In the genomic region with DNA sequence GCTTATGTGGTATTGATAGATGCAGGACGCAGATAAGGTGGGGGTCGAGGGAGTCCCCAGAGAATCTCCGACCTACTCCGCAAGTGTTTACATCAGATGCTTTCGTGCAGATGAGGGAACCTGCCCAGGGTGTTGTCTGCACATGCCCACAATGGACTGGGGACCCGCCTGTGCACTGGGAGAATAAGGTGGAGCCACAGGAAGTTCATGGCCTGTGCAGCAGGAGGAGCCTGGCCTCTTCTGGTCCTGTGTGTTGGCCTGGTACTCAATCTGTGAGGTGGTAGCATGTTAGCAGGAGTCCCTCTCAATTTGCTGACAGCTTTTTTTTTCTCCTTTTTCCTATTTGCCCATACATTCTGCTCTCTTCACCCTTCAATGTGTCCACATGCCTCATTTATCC, we compare ENCODE assay signal across 14 cellular contexts. TPM values are rescaled to one million over a fixed set of nuclear protein-coding genes. Genes with fewer than 3 reads are reported as not detected.
A peak's percentile ranks its signal among the peaks of the same experiment; 100 is the strongest.
DNase-seq lines count a peak whose midpoint lies in the region; ATAC-seq, FAIRE-seq and TF ChIP-seq lines count a peak whose summit lies in the region.
"Had no signal": no experiment of that assay in that cellular context is flagged by ENCODE, and none has a peak within 500 bp of the region (broad histone marks: within the 10 kb centered on the region; RNA-seq: fewer than 3 reads in every experiment).

No MANE protein-coding gene starts in this region.

- H3K4me2 ChIP-seq in K562 (ENCODE audit: insufficient read depth, low read length) (no peak overlapping the region), keratinocyte (ENCODE audit: control insufficient read depth, extremely low read depth, insufficient read depth, low read depth, low read length) (peak overlapping the region; percentile 1)

- H3K36me3 Mint-ChIP-seq in activated CD4-positive, alpha-beta memory T cell treated with anti-CD3 and anti-CD28 coated beads, Interleukin-2, amount 10 ng/mL, durations not matched to agents 7 days and 5 days (ENCODE audit: low read depth): no peaks in the 10 kb centered on the region

- H2AFZ ChIP-seq in K562 (ENCODE audit: low read depth, low read length) (no peak overlapping the region), keratinocyte (ENCODE audit: control insufficient read depth, low read length) (peak overlapping the region; percentile 36)

- no peak for TF ChIP-seq EP300 in K562 (IDR thresholded peaks at IDR 0.05; ENCODE audit: low read length)

- H3K27me3 Mint-ChIP-seq in activated CD4-positive, alpha-beta memory T cell treated with anti-CD3 and anti-CD28 coated beads, Interleukin-2, amount 10 ng/mL, durations not matched to agents 7 days and 5 days: no peaks in the 10 kb centered on the region

- FAIRE-seq in K562 (lab: Jason Lieb, UNC): peak; percentile 15
- FAIRE-seq in keratinocyte (lab: Jason Lieb, UNC): peak; percentile 52
- FAIRE-seq: A204.1, GM12891 had no signal

- H3K9ac ChIP-seq in K562 (ENCODE audit: insufficient read depth in 1 of 2, low read depth in 2 of 2, low read length in 2 of 2) (no peak overlapping the region), keratinocyte (ENCODE audit: control insufficient read depth, extremely low read depth, insufficient read depth, low read length) (no peak overlapping the region)

- in situ Hi-C loops in K562 (cut with MboI): no loop called here
- in situ Hi-C loops in GM13976 (cut with MboI; ENCODE audit: low sequenced_read_pairs, unreplicated experiment): no loop called here

- POLR2A ChIA-PET in K562 (lab: Yijun Ruan, JAX): no interaction called here
- POLR2A ChIA-PET in activated CD4-positive, alpha-beta memory T cell treated with anti-CD3 and anti-CD28 coated beads, Interleukin-2, amount 10 ng/mL, durations not matched to agents 7 days and 5 days (lab: Charles Lee): no interaction called here

- intact Hi-C loops in K562 (cut with micrococcal nuclease): no loop called here

- no peaks in the 10 kb centered on the region for H3K79me2 ChIP-seq in K562 (ENCODE audit: control insufficient read depth, insufficient read depth, low read length)
- no peaks in the 10 kb centered on the region for H3K79me2 ChIP-seq in keratinocyte (ENCODE audit: control insufficient read depth, insufficient read depth, low read length)

- TF ChIP-seq RAD21 in K562 (CRISPR knock-in tag; conservative IDR thresholded peaks at IDR 0.05 in 1 of 2, IDR thresholded peaks at IDR 0.05 in 1 of 2): no peak

- H3K27me3 ChIP-seq in K562 (ENCODE audit: control insufficient read depth in 2 of 2, insufficient read depth in 2 of 2, low read length in 2 of 2) (no peaks in the 10 kb centered on the region), keratinocyte (ENCODE audit: control insufficient read depth, extremely low read depth, insufficient read depth, low read length) (no peaks in the 10 kb centered on the region)
- H3K27me3 ChIP-seq: BE2C had no signal

- no peaks in the 10 kb centered on the region for H3K4me1 Mint-ChIP-seq in activated CD4-positive, alpha-beta memory T cell treated with anti-CD3 and anti-CD28 coated beads, Interleukin-2, amount 10 ng/mL, durations not matched to agents 7 days and 5 days
- H3K4me1 Mint-ChIP-seq: CD4-positive, alpha-beta memory T cell had no signal

- dilution Hi-C loops in keratinocyte (cut with MboI; ENCODE audit: extremely low pct_ligation_motif_present, low sequenced_read_pairs): no loop called here

- TF ChIP-seq POLR2A in K562 (conservative IDR thresholded peaks at IDR 0.05): no peak

- H3K4me1 ChIP-seq in K562 (replicated peaks in 1 of 2; ENCODE audit: control insufficient read depth in 2 of 2, insufficient read depth in 2 of 2, low read length in 2 of 2) (no peaks in the 10 kb centered on the region), keratinocyte (ENCODE audit: control insufficient read depth, extremely low read depth, insufficient read depth, low read length) (peaks cover 4% of the 10 kb centered on the region)
- H3K4me1 ChIP-seq: BE2C had no signal

- H3K27ac ChIP-seq in K562 (ENCODE audit: extremely low read depth, low read depth, low read length): no peak overlapping the region
- H3K27ac ChIP-seq in keratinocyte (ENCODE audit: control insufficient read depth, insufficient read depth, low read length): no peak overlapping the region
- H3K27ac ChIP-seq: C4-2B had no signal

- TF ChIP-seq CTCF in K562 (IDR thresholded peaks at IDR 0.05 in 2 of 3, conservative IDR thresholded peaks at IDR 0.05 in 1 of 3; ENCODE audit: insufficient read depth in 2 of 3, low read depth in 1 of 3, low read length in 3 of 3): no peak
- peak in 1 of 3 experiments; percentile 24 for TF ChIP-seq CTCF in keratinocyte (optimal IDR thresholded peaks at IDR 0.05 in 1 of 3, IDR thresholded peaks at IDR 0.05 in 1 of 3, conservative IDR thresholded peaks at IDR 0.05 in 1 of 3; ENCODE audit: extremely low read depth in 1 of 3, insufficient read depth in 2 of 3, low read length in 3 of 3)
- no peak for TF ChIP-seq CTCF in GM13976 (IDR thresholded peaks at IDR 0.05; ENCODE audit: borderline replicate concordance, control extremely low read depth, extremely low read depth, insufficient read depth, missing control alignments)

- H3K9me1 ChIP-seq in K562 (ENCODE audit: control insufficient read depth, insufficient read depth, low read length): no peaks in the 10 kb centered on the region
- no peaks in the 10 kb centered on the region for H3K9me1 ChIP-seq in keratinocyte (ENCODE audit: control insufficient read depth, extremely low read depth, insufficient read depth, low read length)

- no TSS peak for BruUV-seq in K562 (replicated peaks; lab: Mats Ljungman, UMichigan)

- 72% methylated on average over 6 of the region's 6 CpGs for WGBS in K562 (ENCODE audit: insufficient coverage, low coverage, missing lambda C conversion rate)

- H3K4me3 Mint-ChIP-seq in activated CD4-positive, alpha-beta memory T cell treated with anti-CD3 and anti-CD28 coated beads, Interleukin-2, amount 10 ng/mL, durations not matched to agents 7 days and 5 days: no peak overlapping the region
- H3K4me3 Mint-ChIP-seq: CD4-positive, alpha-beta memory T cell had no signal

- no peaks in the 10 kb centered on the region for H3K9me3 Mint-ChIP-seq in activated CD4-positive, alpha-beta memory T cell treated with anti-CD3 and anti-CD28 coated beads, Interleukin-2, amount 10 ng/mL, durations not matched to agents 7 days and 5 days

- H3K4me3 ChIP-seq in K562: no peak overlapping the region
- H3K4me3 ChIP-seq in keratinocyte (ENCODE audit: control insufficient read depth in 2 of 3, extremely low read depth in 1 of 3, insufficient read depth in 2 of 3, low read depth in 1 of 3, low read length in 3 of 3): no peak overlapping the region

- DNase-seq in HT-29 (ENCODE audit: low spot score) (peak; percentile 1), K562 (ENCODE audit: extremely low read depth in 1 of 4, low spot score in 3 of 4) (no peak), keratinocyte (ENCODE audit: low read depth, low spot score) (no peak), KG1 (lab: John Stamatoyannopoulos, UW) (no peak), GM19238 (ENCODE audit: insufficient read length, low spot score) (no peak), GM13976 (ENCODE audit: low spot score) (no peak)
- no peak for DNase-seq in activated CD4-positive, alpha-beta memory T cell treated with anti-CD3 and anti-CD28 coated beads, Interleukin-2, amount 10 ng/mL, durations not matched to agents 7 days and 5 days
- DNase-seq: BE2C; CD4-positive, alpha-beta memory T cell; DMS79; HCEC 1CT had no signal

- H3K36me3 ChIP-seq in K562 (ENCODE audit: control insufficient read depth, insufficient read depth, low read length) (no peaks in the 10 kb centered on the region), keratinocyte (ENCODE audit: control insufficient read depth in 2 of 2, extremely low read depth in 1 of 2, insufficient read depth in 2 of 2, low read length in 2 of 2) (no peaks in the 10 kb centered on the region)
- H3K36me3 ChIP-seq: BE2C had no signal

- ATAC-seq in K562: peak; percentile 51; the same call in 2 of the 3 replicates

- H4K20me1 ChIP-seq in K562 (replicated peaks; ENCODE audit: control insufficient read depth, insufficient read depth, low read length) (no peaks in the 10 kb centered on the region), keratinocyte (ENCODE audit: control insufficient read depth, extremely low read depth, insufficient read depth, low read length) (no peaks in the 10 kb centered on the region)

- no peak overlapping the region for H3K27ac Mint-ChIP-seq in activated CD4-positive, alpha-beta memory T cell treated with anti-CD3 and anti-CD28 coated beads, Interleukin-2, amount 10 ng/mL, durations not matched to agents 7 days and 5 days

- CTCF ChIA-PET in K562 (lab: Yijun Ruan, JAX; ENCODE audit: low intra/inter-chr PET ratio): no interaction called here
- CTCF ChIA-PET in activated CD4-positive, alpha-beta memory T cell treated with anti-CD3 and anti-CD28 coated beads, Interleukin-2, amount 10 ng/mL, durations not matched to agents 7 days and 5 days (lab: Charles Lee): interaction anchor here (1.6 kb wide), 1 partner anchor 59 kb away, joined by 6 read pairs; no protein-coding TSS in a partner anchor

- H3K9me3 ChIP-seq in K562 (replicated peaks; ENCODE audit: control insufficient read depth, insufficient read depth, low read depth, low read length) (no peaks in the 10 kb centered on the region), keratinocyte (ENCODE audit: control insufficient read depth, low read depth, low read length) (no peaks in the 10 kb centered on the region)
- H3K9me3 ChIP-seq: BE2C had no signal

RNA-seq across cellular contexts. Expression of gene AKR1C1, which starts 54.1 kb away (rescaled TPM):
- 13.7 and 16.3 TPM in 2 replicates for total RNA-seq in HT-29 (2014; rRNA removed; shearing (Covaris generic))
- 36.5 and 72.6 TPM in 2 replicates for total RNA-seq in K562 (2011; cell fraction: chromatin; rRNA removed; ENCODE audit: low replicate concordance)
- total RNA-seq in K562 (2011; cell fraction: nucleolus; rRNA removed): 22.3 and 25.3 TPM in 2 replicates
- total RNA-seq in K562 (2011; cell fraction: nucleoplasm; rRNA removed): 38.8 and 56.3 TPM in 2 replicates
- total RNA-seq in K562 (2014; rRNA removed) (43.5 and 48.7 TPM in 2 replicates), K562 (2014; rRNA removed; fragmentation: Illumina TruSeq; extraction: Trizol) (82.4 and 83.2 TPM in 2 replicates), K562 (2015; rRNA removed; fragmentation: Illumina TruSeq; extraction: Trizol) (63.9 and 67.7 TPM in 2 replicates), K562 (2021) (75.9 and 80.0 TPM in 2 replicates)
- polyA plus RNA-seq in K562 (2011; rRNA removed) (50.5 and 180 TPM in 2 replicates), K562 (2014; fragmentation: Illumina TruSeq; extraction: Trizol) (118 and 119 TPM in 2 replicates), K562 (2014; fragmentation: Nextera tagmentation; extraction: Ambion mirVana) (10 to 100 TPM; 74.3 to 83.8 TPM), K562 (2014; rRNA removed) (86.6 and 88.7 TPM in 2 replicates), keratinocyte (19.5 to 33.9 TPM (median 28.1 TPM) in 3 replicates)
- 36.9 and 138 TPM in 2 replicates for polyA plus RNA-seq in K562 (2011; cell fraction: cytosol; rRNA removed)
- 29.3 and 50.1 TPM in 2 replicates for polyA plus RNA-seq in K562 (2011; cell fraction: nucleus; rRNA removed)
- polyA plus RNA-seq in K562 (2012): 65.7 and 95.2 TPM in 2 replicates
- polyA minus RNA-seq in K562 (2011; rRNA and poly(A)+ RNA removed): 37.0 and 121 TPM in 2 replicates
- 9.2 and 47.7 TPM in 2 replicates for polyA minus RNA-seq in K562 (2011; cell fraction: cytosol; rRNA and poly(A)+ RNA removed)
- 23.7 and 26.7 TPM in 2 replicates for polyA minus RNA-seq in K562 (2011; cell fraction: nucleus; rRNA and poly(A)+ RNA removed)
- polyA plus RNA-seq in keratinocyte (2011; ENCODE audit: low read depth): 19.3 TPM
- 25.1 and 37.8 TPM in 2 replicates for polyA plus RNA-seq in keratinocyte (2011; cell fraction: cytosol; rRNA removed)
- polyA plus RNA-seq in keratinocyte (2011; cell fraction: nucleus; rRNA removed): 30.1 and 33.5 TPM in 2 replicates
- 9.3 and 37.8 TPM in 2 replicates for polyA plus RNA-seq in keratinocyte (2012; ENCODE audit: low replicate concordance)
- polyA minus RNA-seq in keratinocyte: 8.8 to 26.9 TPM (median 23.3 TPM) in 3 replicates
- 6.9 TPM for polyA minus RNA-seq in keratinocyte (2011; cell fraction: cytosol; rRNA and poly(A)+ RNA removed)
- 14.8 and 37.4 TPM in 2 replicates for polyA minus RNA-seq in keratinocyte (2011; cell fraction: nucleus; rRNA and poly(A)+ RNA removed)
- under 1 TPM; 0.33 to 0.85 TPM for total RNA-seq in activated CD4-positive, alpha-beta memory T cell treated with anti-CD3 and anti-CD28 coated beads, Interleukin-2, amount 10 ng/mL, durations not matched to agents 7 days and 5 days
